ENCODE assay signal across 28 cellular contexts in the genomic region with DNA sequence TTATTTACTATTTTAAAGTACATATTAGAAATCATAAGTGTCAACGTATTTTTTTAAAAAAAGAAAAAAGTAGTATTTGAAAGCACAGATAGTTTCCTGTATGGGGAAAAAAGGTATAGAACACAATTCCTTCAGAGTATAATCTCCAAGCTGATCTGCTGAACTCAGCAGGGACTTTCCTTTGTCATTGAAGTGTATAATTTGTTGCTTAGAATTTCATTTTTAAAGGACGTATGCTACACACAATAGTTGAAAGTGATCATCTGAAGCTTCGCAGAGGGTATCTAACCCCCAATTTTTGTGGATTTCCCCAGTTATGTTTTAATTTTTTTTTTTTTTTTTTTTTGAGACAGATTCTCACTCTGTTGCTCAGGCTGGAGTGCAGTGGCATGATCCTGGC. TPM values are rescaled to one million over a fixed set of nuclear protein-coding genes. Genes with fewer than 3 reads are reported as not detected.
"Had no signal": no experiment of that assay in that cellular context is flagged by ENCODE, and none has a peak within 500 bp of the region (broad histone marks: within the 10 kb centered on the region; RNA-seq: fewer than 3 reads in every experiment).

No MANE protein-coding gene starts in this region.

- FAIRE-seq: pancreas, TTC549 had no signal

- ATAC-seq: body of pancreas, gastroesophageal sphincter, pancreas, psoas muscle had no signal

- H3K27ac ChIP-seq: adrenal gland, body of pancreas, colonic mucosa, gastroesophageal sphincter, pancreas, psoas muscle, tibial nerve, VCaP had no signal

- DNase-seq: activated CD8-positive, alpha-beta memory T cell treated with anti-CD3 and anti-CD28 coated beads for 24 hours; activated naive CD8-positive, alpha-beta T cell treated with anti-CD3 and anti-CD28 coated beads for 36 hours; adrenal gland; aorta; body of pancreas; cerebellar nuclear complex; colonic mucosa; effector CD8-positive, alpha-beta T cell; head of caudate nucleus; hippocampal formation; naive B cell; nucleus accumbens; pancreas; psoas muscle had no signal

- H3K27me3 ChIP-seq: adrenal gland, colonic mucosa, pancreas had no signal

- H3K4me3 ChIP-seq: adrenal gland, body of pancreas, colonic mucosa, gastroesophageal sphincter, pancreas, psoas muscle, tibial nerve had no signal

- H3K4me1 ChIP-seq: adrenal gland, body of pancreas, colonic mucosa, pancreas, tibial nerve had no signal

- H3K9me3 ChIP-seq: adrenal gland, body of pancreas, colonic mucosa, pancreas, psoas muscle had no signal

- H3K36me3 ChIP-seq: adrenal gland, colonic mucosa, gastroesophageal sphincter, pancreas, tibial nerve had no signal

RNA-seq across cellular contexts. Expression of a gene that starts 20.2 kb away (rescaled TPM):
- total RNA-seq: dermis microvascular lymphatic vessel endothelial cell, fibroblast of villous mesenchyme had no signal

RNA-seq across cellular contexts. Expression of a gene that starts 29.5 kb away (rescaled TPM):
- total RNA-seq: activated naive CD4-positive, alpha-beta T cell treated with anti-CD3 and anti-CD28 coated beads for 36 hours; activated naive CD8-positive, alpha-beta T cell treated with anti-CD3 and anti-CD28 coated beads for 36 hours; adrenal gland; aorta; body of pancreas; colonic mucosa; dermis microvascular lymphatic vessel endothelial cell; epithelial cell of proximal tubule; fibroblast of lung; fibroblast of villous mesenchyme; gastroesophageal sphincter; kidney epithelial cell; lower leg skin; mesothelial cell of epicardium; neural crest cell; pancreas; psoas muscle; tibial nerve; urinary bladder had no signal
- polyA plus RNA-seq: adrenal gland, aorta, fibroblast of lung, pancreas, psoas muscle, urinary bladder had no signal
